Comparison of ENCODE assay signal across 8 cellular contexts in genomic region chr11:33375688-33376311, GRCh38. TPM values are rescaled to one million over a fixed set of nuclear protein-coding genes. Genes with fewer than 3 reads are reported as not detected.
DNase-seq lines count a peak whose midpoint lies in the region; ATAC-seq and TF ChIP-seq lines count a peak whose summit lies in the region.

Gene KIAA1549L, plus strand, starts transcription at chr11:33376108.

- H4K20me1 ChIP-seq in BLaER1 = peaks cover 14% of the 10 kb centered on the region
- H4K20me1 ChIP-seq in GM23338 (replicated peaks; ENCODE audit: insufficient read depth) = no peaks in the 10 kb centered on the region; the same call in 1 of the 2 replicates

- peak; percentile 32 for ATAC-seq in GM23338
- ATAC-seq in foreskin keratinocyte = peak; percentile 18
- ATAC-seq in HG03159 (IDR thresholded peaks at IDR 0.05; ENCODE audit: unreplicated experiment) = no peak
- ATAC-seq in GM21526 (IDR thresholded peaks at IDR 0.05; ENCODE audit: low FRiP score, unreplicated experiment) = no peak

- H3K4me1 ChIP-seq in BLaER1 (0 out of 2 replicates have a peak, but pooled peaks cover 12% of the 10 kb centered on the region), GM23338 (ENCODE audit: insufficient read depth) (peaks cover 7% of the 10 kb centered on the region), foreskin keratinocyte (peaks cover 8% of the 10 kb centered on the region)

- peaks cover 68% of the 10 kb centered on the region for H3K27me3 ChIP-seq in BLaER1
- H3K27me3 ChIP-seq in GM23338 (ENCODE audit: insufficient read depth) = peaks cover 46% of the 10 kb centered on the region
- peaks cover 10% of the 10 kb centered on the region for H3K27me3 ChIP-seq in foreskin keratinocyte

- H3K4me2 ChIP-seq in BLaER1 = peak within 1 kb of the TSS; percentile 79
- H3K4me2 ChIP-seq in GM23338 = peak within 1 kb of the TSS; percentile 88

- peaks cover 13% of the 10 kb centered on the region; the same call in 1 of the 2 replicates for H3F3A ChIP-seq in GM23338 (replicated peaks; ENCODE audit: low read depth)

- peak; percentile 73 for DNase-seq in GM23338 (ENCODE audit: low spot score)
- DNase-seq in SW 1271 (lab: John Stamatoyannopoulos, UW) = peak; percentile 13 to 23
- peak in 1 of 2 donors; percentile 29 for DNase-seq in foreskin keratinocyte
- DNase-seq in retinal pigment epithelial cell (ENCODE audit: low read depth) = no peak
- DNase-seq in NCI-H2107 treated with DMSO at 0.1 percent for 48 hours (lab: John Stamatoyannopoulos, UW; ENCODE audit: unreplicated experiment) = no peak

- H3K9me3 Mint-ChIP-seq in GM23338 = no peaks in the 10 kb centered on the region

- H3K79me2 ChIP-seq in GM23338 (replicated peaks; ENCODE audit: insufficient read depth) = no peaks in the 10 kb centered on the region

- H3K27me3 Mint-ChIP-seq in GM23338 (ENCODE audit: insufficient read depth, low read depth, poor library complexity) = peaks cover 33% of the 10 kb centered on the region

- no peak within 1 kb of the TSS for H3K9ac ChIP-seq in BLaER1

- TF ChIP-seq CTCF in GM23338 (conservative IDR thresholded peaks at IDR 0.05; ENCODE audit: low read depth in 2 of 2) = no peak
- TF ChIP-seq CTCF in foreskin keratinocyte (conservative IDR thresholded peaks at IDR 0.05) = no peak
- TF ChIP-seq CTCF in retinal pigment epithelial cell (conservative IDR thresholded peaks at IDR 0.05; ENCODE audit: low read depth, low read length) = no peak

- H3K27ac ChIP-seq in BLaER1 (no peak within 1 kb of the TSS), GM23338 (ENCODE audit: low read depth) (no peak within 1 kb of the TSS), foreskin keratinocyte (no peak within 1 kb of the TSS)

- peaks cover 16% of the 10 kb centered on the region for H3K4me1 Mint-ChIP-seq in GM23338

- H3K4me3 Mint-ChIP-seq in GM23338 = peak within 1 kb of the TSS; percentile 80

- H3K4me3 ChIP-seq in BLaER1 = peak within 1 kb of the TSS; percentile 66
- peak within 1 kb of the TSS; percentile 61 for H3K4me3 ChIP-seq in GM23338
- peak within 1 kb of the TSS; percentile 50 for H3K4me3 ChIP-seq in retinal pigment epithelial cell (ENCODE audit: low read length)

- peak within 1 kb of the TSS; percentile 98 for H2AFZ ChIP-seq in GM23338

- no peaks in the 10 kb centered on the region for H3K36me3 ChIP-seq in BLaER1
- no peaks in the 10 kb centered on the region for H3K36me3 ChIP-seq in GM23338 (ENCODE audit: insufficient read depth)

- peaks cover 18% of the 10 kb centered on the region for H3K9me3 ChIP-seq in BLaER1

- H3K27ac Mint-ChIP-seq in GM23338 = no peak within 1 kb of the TSS

- no peaks in the 10 kb centered on the region for H3K36me3 Mint-ChIP-seq in GM23338 (ENCODE audit: low read depth)

- H3K9me2 ChIP-seq in GM23338 (ENCODE audit: insufficient read depth) = no peaks in the 10 kb centered on the region

TF ChIP-seq in GM23338, 12 proteins besides CTCF, POLR2A, EP300 and RAD21:
- no peak for TF ChIP-seq STAT1 (IDR thresholded peaks at IDR 0.05; ENCODE audit: unreplicated experiment)
- no peak for TF ChIP-seq ZNF462 (CRISPR knock-in tag; IDR thresholded peaks at IDR 0.05)

RNA-seq across cellular contexts. Expression of gene KIAA1549L, which starts in this region (rescaled TPM):
- 4.0 and 4.9 TPM in 2 replicates for total RNA-seq in GM23338 (2014; rRNA removed; shearing (Covaris generic))
- polyA plus RNA-seq in GM23338 (2016; fragmentation: Nextera tagmentation; extraction: Ambion mirVana) (0.57 and 0.61 TPM in 2 replicates), foreskin keratinocyte (1.1 and 2.5 TPM in 2 replicates)
- total RNA-seq in foreskin keratinocyte = 5.6 and 18.4 TPM in 2 replicates

Comparison
In these comparisons a context has a peak if more than half of its experiments do, and no peak if none do; other contexts are left out.
1. ATAC-seq: peak in GM23338 (single experiment) and foreskin keratinocyte (single experiment); none in HG03159 (single experiment) and GM21526 (single experiment).
2. DNase-seq: peak in GM23338 (single experiment) and SW 1271 (2 of 2); none in retinal pigment epithelial cell (single experiment) and NCI-H2107 treated with DMSO at 0.1 percent for 48 hours (single experiment).
3. Peak in every context shown above with its lines, with median percentiles within 50 percentile points of each other: H3K4me3 ChIP-seq.